ENCODE assay signal across 5 cellular contexts in the genomic region with DNA sequence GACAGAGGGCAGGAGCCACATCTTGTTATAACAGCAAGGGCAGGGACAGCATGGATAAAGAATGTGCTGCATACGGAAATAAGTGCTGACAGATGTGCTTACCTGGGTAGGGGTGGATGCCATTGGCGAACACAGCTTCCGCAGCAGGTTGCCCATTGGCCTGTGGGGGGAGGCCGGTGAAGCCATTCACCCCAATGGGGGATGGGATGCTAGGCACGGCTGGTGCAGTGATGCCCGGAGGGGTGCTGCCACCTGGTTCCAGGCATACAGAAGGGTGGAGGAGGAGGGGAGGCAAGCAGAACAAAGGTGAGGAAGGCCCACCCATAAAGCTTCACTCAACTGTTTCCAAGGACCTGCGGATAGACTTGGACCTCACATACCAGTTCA.
"Had no signal": no experiment of that assay in that cellular context is flagged by ENCODE, and none has a peak within 500 bp of the region (broad histone marks: within the 10 kb centered on the region; RNA-seq: fewer than 3 reads in every experiment).

No MANE protein-coding gene starts in this region.

- H3K27ac ChIP-seq: HL-60 had no signal

- H3K27ac Mint-ChIP-seq: IgD-negative memory B cell had no signal

- H3K4me3 Mint-ChIP-seq: IgD-negative memory B cell had no signal

- FAIRE-seq: HepG2, HTR-8/SVneo had no signal

- H3K4me3 ChIP-seq: K562 had no signal
